7 cellular contexts compared by ENCODE assay signal in the genomic region with DNA sequence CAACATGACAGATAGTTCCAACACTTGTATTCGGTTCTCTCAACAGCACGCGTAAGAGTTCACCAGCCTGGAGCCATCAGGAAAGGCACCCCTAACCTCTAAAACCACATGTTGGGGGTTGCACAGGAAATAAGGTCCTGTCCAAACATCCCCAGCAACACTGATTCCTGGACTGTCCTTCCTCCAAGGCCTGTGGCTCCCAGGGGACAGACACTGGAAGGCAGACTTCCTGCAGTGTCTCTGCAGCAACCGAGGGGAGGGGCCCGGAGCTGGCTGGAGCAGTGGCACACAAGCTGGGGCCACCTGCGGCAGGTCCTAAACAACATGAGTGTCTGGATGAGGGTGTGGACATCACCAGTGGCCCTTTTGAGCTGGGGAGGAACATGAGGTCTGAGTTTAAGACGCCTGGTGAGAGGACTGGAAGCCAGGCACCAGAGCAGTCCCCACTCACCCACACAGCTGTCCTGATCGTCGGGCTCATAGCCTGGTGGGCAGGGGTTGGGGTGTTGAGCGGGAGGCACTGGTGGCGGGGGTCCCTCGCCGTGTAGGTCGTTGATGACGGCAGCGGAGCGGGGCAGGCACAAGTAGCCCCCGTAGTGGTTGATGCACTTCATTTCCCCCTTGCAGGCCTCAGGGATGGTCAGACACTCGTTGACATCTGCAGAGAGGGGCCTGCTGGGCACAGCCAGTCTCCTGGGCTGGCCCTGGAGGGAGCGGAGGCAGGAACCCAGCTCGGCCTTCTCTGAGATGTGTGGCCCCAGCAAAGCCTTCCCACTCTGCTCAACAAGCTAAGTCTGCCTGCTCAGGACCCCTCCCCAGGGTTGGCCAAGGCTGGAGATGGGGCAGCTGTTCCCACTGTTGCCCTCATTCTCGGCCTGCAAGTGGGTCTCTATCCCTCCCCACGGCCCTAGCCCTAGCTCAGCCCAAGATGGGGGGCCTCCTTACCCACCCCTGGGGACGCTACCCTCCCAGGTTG. TPM values are rescaled to one million over a fixed set of nuclear protein-coding genes. Genes with fewer than 3 reads are reported as not detected.
DNase-seq lines count a peak whose midpoint lies in the region; TF ChIP-seq lines count a peak whose summit lies in the region.
"Had no signal": no experiment of that assay in that cellular context is flagged by ENCODE, and none has a peak within 500 bp of the region (broad histone marks: within the 10 kb centered on the region; RNA-seq: fewer than 3 reads in every experiment).

No MANE protein-coding gene starts in this region.

- H3K36me3 Mint-ChIP-seq in T-helper 2 cell treated with Interferon-gamma antibody and Interleukin-4, amounts not matched to agents 5 μg/mL and 100 μg/mL, for 36 hours (ENCODE audit: low read depth), result peaks cover 9% of the 10 kb centered on the region

- peak overlapping the region; percentile 36 for H3K4me3 Mint-ChIP-seq in T-helper 2 cell treated with Interferon-gamma antibody and Interleukin-4, amounts not matched to agents 5 μg/mL and 100 μg/mL, for 36 hours

- H3K27me3 Mint-ChIP-seq in T-helper 2 cell treated with Interferon-gamma antibody and Interleukin-4, amounts not matched to agents 5 μg/mL and 100 μg/mL, for 36 hours (ENCODE audit: low read depth), result peaks cover 3% of the 10 kb centered on the region

- peaks cover 17% of the 10 kb centered on the region for H3K4me1 Mint-ChIP-seq in T-helper 2 cell treated with Interferon-gamma antibody and Interleukin-4, amounts not matched to agents 5 μg/mL and 100 μg/mL, for 36 hours (ENCODE audit: low read depth)

- no peaks in the 10 kb centered on the region for H3K27me3 ChIP-seq in testis

- H3K4me1 ChIP-seq in testis, result peaks cover 14% of the 10 kb centered on the region

- intact Hi-C loops in testis (cut with DNase I; ENCODE audit: low total_unique reads), result no loop called here

- 69 to 100% methylated on average over 1 to 24 of the region's 24 CpGs for WGBS in testis, 2 donors

- H3K9me3 Mint-ChIP-seq in T-helper 2 cell treated with Interferon-gamma antibody and Interleukin-4, amounts not matched to agents 5 μg/mL and 100 μg/mL, for 36 hours, result no peaks in the 10 kb centered on the region

- no peaks in the 10 kb centered on the region for H3K36me3 ChIP-seq in testis (ENCODE audit: low read depth, missing control alignments)

- H3K9me3 ChIP-seq in testis, result no peaks in the 10 kb centered on the region

- TF ChIP-seq POLR2A in testis (IDR thresholded peaks at IDR 0.05), result no peak

- DNase-seq in T-helper 2 cell treated with Interferon-gamma antibody and Interleukin-4, amounts not matched to agents 5 μg/mL and 100 μg/mL, for 36 hours (ENCODE audit: low spot score), result no peak
- DNase-seq in T-helper 2 cell (no peak), fibroblast of mammary gland (ENCODE audit: low read depth) (no peak), testis (no peak), HEK293T (ENCODE audit: extremely low spot score) (no peak), T-helper 9 cell (no peak)

- H3K27ac Mint-ChIP-seq in T-helper 2 cell treated with Interferon-gamma antibody and Interleukin-4, amounts not matched to agents 5 μg/mL and 100 μg/mL, for 36 hours, result peak overlapping the region; percentile 62

- POLR2A ChIA-PET in HEK293T (lab: Yijun Ruan, JAX), result interaction anchor here (5.3 to 17.2 kb wide), 2 partner anchors 11 to 18 kb away, joined by 97 to 289 read pairs; a partner anchor contains a TSS

- peak overlapping the region; percentile 82 to 93 for H3K27ac ChIP-seq in testis
- H3K27ac ChIP-seq: C4-2B had no signal

- H3K4me3 ChIP-seq in fibroblast of mammary gland (ENCODE audit: control insufficient read depth, low read depth, low read length) (peak overlapping the region; percentile 69), testis (no peak overlapping the region)

- CTCF ChIA-PET in HEK293T (lab: Yijun Ruan, JAX), result interaction anchor here (1.2 to 1.8 kb wide), 3 partner anchors 11 to 18 kb away, joined by 5 to 11 read pairs (median 5); a partner anchor contains a TSS

- no peak for TF ChIP-seq CTCF in fibroblast of mammary gland (conservative IDR thresholded peaks at IDR 0.05; ENCODE audit: control insufficient read depth, insufficient read depth, low read depth, low read length)
- no peak for TF ChIP-seq CTCF in testis (IDR thresholded peaks at IDR 0.05)

TF ChIP-seq in HEK293T, 16 proteins besides CTCF, POLR2A, EP300 and RAD21:
- TF ChIP-seq CTBP1 (IDR thresholded peaks at IDR 0.05; ENCODE audit: borderline replicate concordance) (no peak), SUZ12 (IDR thresholded peaks at IDR 0.05) (no peak), FOXK2 (IDR thresholded peaks at IDR 0.05) (no peak), LEF1 (IDR thresholded peaks at IDR 0.05; ENCODE audit: borderline replicate concordance) (no peak), FOXA1 (IDR thresholded peaks at IDR 0.05) (no peak), SP1 (IDR thresholded peaks at IDR 0.05) (no peak), BHLHE40 (IDR thresholded peaks at IDR 0.05; ENCODE audit: borderline replicate concordance) (no peak), TARDBP (IDR thresholded peaks at IDR 0.05) (no peak), L3MBTL2 (conservative IDR thresholded peaks at IDR 0.05) (no peak), FOXM1 (IDR thresholded peaks at IDR 0.05; ENCODE audit: borderline replicate concordance) (no peak), NFRKB (IDR thresholded peaks at IDR 0.05) (no peak), ELF4 (IDR thresholded peaks at IDR 0.05) (no peak), ARNT (IDR thresholded peaks at IDR 0.05) (no peak), HDGF (IDR thresholded peaks at IDR 0.05; ENCODE audit: borderline replicate concordance) (no peak), ZNF384 (IDR thresholded peaks at IDR 0.05) (no peak)
- TF ChIP-seq, protein P1, sequence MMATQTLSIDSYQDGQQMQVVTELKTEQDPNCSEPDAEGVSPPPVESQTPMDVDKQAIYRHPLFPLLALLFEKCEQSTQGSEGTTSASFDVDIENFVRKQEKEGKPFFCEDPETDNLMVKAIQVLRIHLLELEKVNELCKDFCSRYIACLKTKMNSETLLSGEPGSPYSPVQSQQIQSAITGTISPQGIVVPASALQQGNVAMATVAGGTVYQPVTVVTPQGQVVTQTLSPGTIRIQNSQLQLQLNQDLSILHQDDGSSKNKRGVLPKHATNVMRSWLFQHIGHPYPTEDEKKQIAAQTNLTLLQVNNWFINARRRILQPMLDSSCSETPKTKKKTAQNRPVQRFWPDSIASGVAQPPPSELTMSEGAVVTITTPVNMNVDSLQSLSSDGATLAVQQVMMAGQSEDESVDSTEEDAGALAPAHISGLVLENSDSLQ (IDR thresholded peaks at IDR 0.05), result no peak

RNA-seq across cellular contexts. Expression of a gene that starts 1.6 kb away (rescaled TPM):
- total RNA-seq in testis, result 10 to 100 TPM; 47.4 to 52.4 TPM
- polyA plus RNA-seq in testis (ENCODE audit: insufficient read depth, low read depth, low replicate concordance), result 100 TPM

RNA-seq across cellular contexts. Expression of a gene that starts 8.6 kb away (rescaled TPM):
- total RNA-seq in testis, result 1 to 10 TPM in 1 of 2 donors, under 1 TPM in 1; 0.71 to 2.7 TPM
- 4.4 TPM for polyA plus RNA-seq in testis (ENCODE audit: insufficient read depth, low read depth, low replicate concordance)

RNA-seq across cellular contexts. Expression of a gene that starts 10.8 kb away (rescaled TPM):
- 10 to 100 TPM; 57.2 to 74.0 TPM for total RNA-seq in testis
- 49.9 TPM for polyA plus RNA-seq in testis (ENCODE audit: insufficient read depth, low read depth, low replicate concordance)

RNA-seq across cellular contexts. Expression of a gene that starts 13.0 kb away (rescaled TPM):
- total RNA-seq in testis, result 100 to 1,000 TPM; 522 to 570 TPM
- polyA plus RNA-seq in testis (ENCODE audit: insufficient read depth, low read depth, low replicate concordance), result 647 TPM

RNA-seq across cellular contexts. Expression of a gene that starts 17.3 kb away (rescaled TPM):
- total RNA-seq in testis, result 100 to 1,000 TPM; 144 to 149 TPM
- 131 TPM for polyA plus RNA-seq in testis (ENCODE audit: insufficient read depth, low read depth, low replicate concordance)
